In genomic region chr17:27793168-27793905, GRCh38 we compare ENCODE assay signal across 1 cellular context.
TF ChIP-seq lines count a peak whose summit lies in the region.

No MANE protein-coding gene starts in this region.

TF ChIP-seq in HEK293, 187 proteins besides CTCF, POLR2A, EP300 and RAD21 (continued from another document and continues in another):
- TF ChIP-seq, protein P1, sequence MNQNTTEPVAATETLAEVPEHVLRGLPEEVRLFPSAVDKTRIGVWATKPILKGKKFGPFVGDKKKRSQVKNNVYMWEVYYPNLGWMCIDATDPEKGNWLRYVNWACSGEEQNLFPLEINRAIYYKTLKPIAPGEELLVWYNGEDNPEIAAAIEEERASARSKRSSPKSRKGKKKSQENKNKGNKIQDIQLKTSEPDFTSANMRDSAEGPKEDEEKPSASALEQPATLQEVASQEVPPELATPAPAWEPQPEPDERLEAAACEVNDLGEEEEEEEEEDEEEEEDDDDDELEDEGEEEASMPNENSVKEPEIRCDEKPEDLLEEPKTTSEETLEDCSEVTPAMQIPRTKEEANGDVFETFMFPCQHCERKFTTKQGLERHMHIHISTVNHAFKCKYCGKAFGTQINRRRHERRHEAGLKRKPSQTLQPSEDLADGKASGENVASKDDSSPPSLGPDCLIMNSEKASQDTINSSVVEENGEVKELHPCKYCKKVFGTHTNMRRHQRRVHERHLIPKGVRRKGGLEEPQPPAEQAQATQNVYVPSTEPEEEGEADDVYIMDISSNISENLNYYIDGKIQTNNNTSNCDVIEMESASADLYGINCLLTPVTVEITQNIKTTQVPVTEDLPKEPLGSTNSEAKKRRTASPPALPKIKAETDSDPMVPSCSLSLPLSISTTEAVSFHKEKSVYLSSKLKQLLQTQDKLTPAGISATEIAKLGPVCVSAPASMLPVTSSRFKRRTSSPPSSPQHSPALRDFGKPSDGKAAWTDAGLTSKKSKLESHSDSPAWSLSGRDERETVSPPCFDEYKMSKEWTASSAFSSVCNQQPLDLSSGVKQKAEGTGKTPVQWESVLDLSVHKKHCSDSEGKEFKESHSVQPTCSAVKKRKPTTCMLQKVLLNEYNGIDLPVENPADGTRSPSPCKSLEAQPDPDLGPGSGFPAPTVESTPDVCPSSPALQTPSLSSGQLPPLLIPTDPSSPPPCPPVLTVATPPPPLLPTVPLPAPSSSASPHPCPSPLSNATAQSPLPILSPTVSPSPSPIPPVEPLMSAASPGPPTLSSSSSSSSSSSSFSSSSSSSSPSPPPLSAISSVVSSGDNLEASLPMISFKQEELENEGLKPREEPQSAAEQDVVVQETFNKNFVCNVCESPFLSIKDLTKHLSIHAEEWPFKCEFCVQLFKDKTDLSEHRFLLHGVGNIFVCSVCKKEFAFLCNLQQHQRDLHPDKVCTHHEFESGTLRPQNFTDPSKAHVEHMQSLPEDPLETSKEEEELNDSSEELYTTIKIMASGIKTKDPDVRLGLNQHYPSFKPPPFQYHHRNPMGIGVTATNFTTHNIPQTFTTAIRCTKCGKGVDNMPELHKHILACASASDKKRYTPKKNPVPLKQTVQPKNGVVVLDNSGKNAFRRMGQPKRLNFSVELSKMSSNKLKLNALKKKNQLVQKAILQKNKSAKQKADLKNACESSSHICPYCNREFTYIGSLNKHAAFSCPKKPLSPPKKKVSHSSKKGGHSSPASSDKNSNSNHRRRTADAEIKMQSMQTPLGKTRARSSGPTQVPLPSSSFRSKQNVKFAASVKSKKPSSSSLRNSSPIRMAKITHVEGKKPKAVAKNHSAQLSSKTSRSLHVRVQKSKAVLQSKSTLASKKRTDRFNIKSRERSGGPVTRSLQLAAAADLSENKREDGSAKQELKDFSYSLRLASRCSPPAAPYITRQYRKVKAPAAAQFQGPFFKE (tag by site-specific recombination; IDR thresholded peaks at IDR 0.05; ENCODE audit: borderline replicate concordance): no peak
- TF ChIP-seq ZNF366 (tag by site-specific recombination; conservative IDR thresholded peaks at IDR 0.05): no peak
- no peak for TF ChIP-seq ZNF221 (tag by site-specific recombination; IDR thresholded peaks at IDR 0.05; ENCODE audit: borderline replicate concordance)
- no peak for TF ChIP-seq ZNF488 (tag by site-specific recombination; IDR thresholded peaks at IDR 0.05)
- no peak for TF ChIP-seq ZNF362 (tag by site-specific recombination; IDR thresholded peaks at IDR 0.05)
- TF ChIP-seq HIC1 (tag by site-specific recombination; IDR thresholded peaks at IDR 0.05): 0 out of 2 replicates have a peak, but pooled peaks have one; percentile 66
- TF ChIP-seq ZNF843 (tag by site-specific recombination; IDR thresholded peaks at IDR 0.05): no peak
- TF ChIP-seq ZNF292 (tag by site-specific recombination; IDR thresholded peaks at IDR 0.05; ENCODE audit: borderline replicate concordance, low read depth): no peak
- TF ChIP-seq ZSCAN16 (tag by site-specific recombination; IDR thresholded peaks at IDR 0.05): no peak
- TF ChIP-seq ZNF560 (tag by site-specific recombination; IDR thresholded peaks at IDR 0.05; ENCODE audit: borderline replicate concordance): no peak
- no peak for TF ChIP-seq ZNF23 (tag by site-specific recombination; IDR thresholded peaks at IDR 0.05; ENCODE audit: borderline replicate concordance)
- no peak for TF ChIP-seq ZNF510 (tag by site-specific recombination; IDR thresholded peaks at IDR 0.05; ENCODE audit: insufficient replicate concordance)
- TF ChIP-seq ZNF624 (tag by site-specific recombination; IDR thresholded peaks at IDR 0.05): no peak
- no peak for TF ChIP-seq ZNF521 (tag by site-specific recombination; IDR thresholded peaks at IDR 0.05)
- no peak for TF ChIP-seq ZXDB (tag by site-specific recombination; IDR thresholded peaks at IDR 0.05)
- TF ChIP-seq ZNF423 (tag by site-specific recombination; IDR thresholded peaks at IDR 0.05): peak; percentile 90; the same call in 1 of the 2 replicates
- TF ChIP-seq ZFP3 (tag by site-specific recombination; IDR thresholded peaks at IDR 0.05; ENCODE audit: low read depth): no peak
- no peak for TF ChIP-seq ZNF114 (tag by site-specific recombination; IDR thresholded peaks at IDR 0.05)
- TF ChIP-seq, protein P2, sequence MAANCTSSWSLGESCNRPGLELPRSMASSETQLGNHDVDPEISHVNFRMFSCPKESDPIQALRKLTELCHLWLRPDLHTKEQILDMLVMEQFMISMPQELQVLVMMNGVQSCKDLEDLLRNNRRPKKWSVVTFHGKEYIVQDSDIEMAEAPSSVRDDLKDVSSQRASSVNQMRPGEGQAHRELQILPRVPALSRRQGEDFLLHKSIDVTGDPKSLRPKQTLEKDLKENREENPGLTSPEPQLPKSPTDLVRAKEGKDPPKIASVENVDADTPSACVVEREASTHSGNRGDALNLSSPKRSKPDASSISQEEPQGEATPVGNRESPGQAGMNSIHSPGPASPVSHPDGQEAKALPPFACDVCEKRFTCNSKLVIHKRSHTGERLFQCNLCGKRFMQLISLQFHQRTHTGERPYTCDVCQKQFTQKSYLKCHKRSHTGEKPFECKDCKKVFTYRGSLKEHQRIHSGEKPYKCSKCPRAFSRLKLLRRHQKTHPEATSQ (tag by site-specific recombination; IDR thresholded peaks at IDR 0.05): no peak
- TF ChIP-seq ZNF785 (tag by site-specific recombination; IDR thresholded peaks at IDR 0.05): no peak
- no peak for TF ChIP-seq SCRT1 (tag by site-specific recombination; IDR thresholded peaks at IDR 0.05; ENCODE audit: borderline replicate concordance)
- no peak for TF ChIP-seq ZNF610 (tag by site-specific recombination; IDR thresholded peaks at IDR 0.05; ENCODE audit: borderline replicate concordance)
- no peak for TF ChIP-seq ZBTB7A (tag by site-specific recombination; IDR thresholded peaks at IDR 0.05; ENCODE audit: low read depth)
- no peak for TF ChIP-seq ZNF19 (tag by site-specific recombination; IDR thresholded peaks at IDR 0.05; ENCODE audit: low read depth)
- TF ChIP-seq ZNF660 (tag by site-specific recombination; IDR thresholded peaks at IDR 0.05): peak; percentile 58
- TF ChIP-seq, protein P3, sequence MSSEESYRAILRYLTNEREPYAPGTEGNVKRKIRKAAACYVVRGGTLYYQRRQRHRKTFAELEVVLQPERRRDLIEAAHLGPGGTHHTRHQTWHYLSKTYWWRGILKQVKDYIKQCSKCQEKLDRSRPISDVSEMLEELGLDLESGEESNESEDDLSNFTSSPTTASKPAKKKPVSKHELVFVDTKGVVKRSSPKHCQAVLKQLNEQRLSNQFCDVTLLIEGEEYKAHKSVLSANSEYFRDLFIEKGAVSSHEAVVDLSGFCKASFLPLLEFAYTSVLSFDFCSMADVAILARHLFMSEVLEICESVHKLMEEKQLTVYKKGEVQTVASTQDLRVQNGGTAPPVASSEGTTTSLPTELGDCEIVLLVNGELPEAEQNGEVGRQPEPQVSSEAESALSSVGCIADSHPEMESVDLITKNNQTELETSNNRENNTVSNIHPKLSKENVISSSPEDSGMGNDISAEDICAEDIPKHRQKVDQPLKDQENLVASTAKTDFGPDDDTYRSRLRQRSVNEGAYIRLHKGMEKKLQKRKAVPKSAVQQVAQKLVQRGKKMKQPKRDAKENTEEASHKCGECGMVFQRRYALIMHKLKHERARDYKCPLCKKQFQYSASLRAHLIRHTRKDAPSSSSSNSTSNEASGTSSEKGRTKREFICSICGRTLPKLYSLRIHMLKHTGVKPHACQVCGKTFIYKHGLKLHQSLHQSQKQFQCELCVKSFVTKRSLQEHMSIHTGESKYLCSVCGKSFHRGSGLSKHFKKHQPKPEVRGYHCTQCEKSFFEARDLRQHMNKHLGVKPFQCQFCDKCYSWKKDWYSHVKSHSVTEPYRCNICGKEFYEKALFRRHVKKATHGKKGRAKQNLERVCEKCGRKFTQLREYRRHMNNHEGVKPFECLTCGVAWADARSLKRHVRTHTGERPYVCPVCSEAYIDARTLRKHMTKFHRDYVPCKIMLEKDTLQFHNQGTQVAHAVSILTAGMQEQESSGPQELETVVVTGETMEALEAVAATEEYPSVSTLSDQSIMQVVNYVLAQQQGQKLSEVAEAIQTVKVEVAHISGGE (tag by site-specific recombination; conservative IDR thresholded peaks at IDR 0.05; ENCODE audit: low read depth): 0 out of 2 replicates have a peak, but pooled peaks have one; percentile 53
- TF ChIP-seq SP2 (tag by site-specific recombination; IDR thresholded peaks at IDR 0.05): no peak; the same call in 1 of the 2 replicates
- TF ChIP-seq SP7 (tag by site-specific recombination; IDR thresholded peaks at IDR 0.05): no peak
- TF ChIP-seq ZNF175 (tag by site-specific recombination; IDR thresholded peaks at IDR 0.05): no peak
- TF ChIP-seq, protein P4, sequence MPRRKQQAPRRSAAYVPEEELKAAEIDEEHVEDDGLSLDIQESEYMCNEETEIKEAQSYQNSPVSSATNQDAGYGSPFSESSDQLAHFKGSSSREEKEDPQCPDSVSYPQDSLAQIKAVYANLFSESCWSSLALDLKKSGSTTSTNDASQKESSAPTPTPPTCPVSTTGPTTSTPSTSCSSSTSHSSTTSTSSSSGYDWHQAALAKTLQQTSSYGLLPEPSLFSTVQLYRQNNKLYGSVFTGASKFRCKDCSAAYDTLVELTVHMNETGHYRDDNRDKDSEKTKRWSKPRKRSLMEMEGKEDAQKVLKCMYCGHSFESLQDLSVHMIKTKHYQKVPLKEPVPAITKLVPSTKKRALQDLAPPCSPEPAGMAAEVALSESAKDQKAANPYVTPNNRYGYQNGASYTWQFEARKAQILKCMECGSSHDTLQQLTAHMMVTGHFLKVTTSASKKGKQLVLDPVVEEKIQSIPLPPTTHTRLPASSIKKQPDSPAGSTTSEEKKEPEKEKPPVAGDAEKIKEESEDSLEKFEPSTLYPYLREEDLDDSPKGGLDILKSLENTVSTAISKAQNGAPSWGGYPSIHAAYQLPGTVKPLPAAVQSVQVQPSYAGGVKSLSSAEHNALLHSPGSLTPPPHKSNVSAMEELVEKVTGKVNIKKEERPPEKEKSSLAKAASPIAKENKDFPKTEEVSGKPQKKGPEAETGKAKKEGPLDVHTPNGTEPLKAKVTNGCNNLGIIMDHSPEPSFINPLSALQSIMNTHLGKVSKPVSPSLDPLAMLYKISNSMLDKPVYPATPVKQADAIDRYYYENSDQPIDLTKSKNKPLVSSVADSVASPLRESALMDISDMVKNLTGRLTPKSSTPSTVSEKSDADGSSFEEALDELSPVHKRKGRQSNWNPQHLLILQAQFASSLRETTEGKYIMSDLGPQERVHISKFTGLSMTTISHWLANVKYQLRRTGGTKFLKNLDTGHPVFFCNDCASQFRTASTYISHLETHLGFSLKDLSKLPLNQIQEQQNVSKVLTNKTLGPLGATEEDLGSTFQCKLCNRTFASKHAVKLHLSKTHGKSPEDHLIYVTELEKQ (tag by site-specific recombination; IDR thresholded peaks at IDR 0.05; ENCODE audit: borderline replicate concordance): no peak
- no peak for TF ChIP-seq ZNF2 (tag by site-specific recombination; IDR thresholded peaks at IDR 0.05)
- TF ChIP-seq, protein P5, sequence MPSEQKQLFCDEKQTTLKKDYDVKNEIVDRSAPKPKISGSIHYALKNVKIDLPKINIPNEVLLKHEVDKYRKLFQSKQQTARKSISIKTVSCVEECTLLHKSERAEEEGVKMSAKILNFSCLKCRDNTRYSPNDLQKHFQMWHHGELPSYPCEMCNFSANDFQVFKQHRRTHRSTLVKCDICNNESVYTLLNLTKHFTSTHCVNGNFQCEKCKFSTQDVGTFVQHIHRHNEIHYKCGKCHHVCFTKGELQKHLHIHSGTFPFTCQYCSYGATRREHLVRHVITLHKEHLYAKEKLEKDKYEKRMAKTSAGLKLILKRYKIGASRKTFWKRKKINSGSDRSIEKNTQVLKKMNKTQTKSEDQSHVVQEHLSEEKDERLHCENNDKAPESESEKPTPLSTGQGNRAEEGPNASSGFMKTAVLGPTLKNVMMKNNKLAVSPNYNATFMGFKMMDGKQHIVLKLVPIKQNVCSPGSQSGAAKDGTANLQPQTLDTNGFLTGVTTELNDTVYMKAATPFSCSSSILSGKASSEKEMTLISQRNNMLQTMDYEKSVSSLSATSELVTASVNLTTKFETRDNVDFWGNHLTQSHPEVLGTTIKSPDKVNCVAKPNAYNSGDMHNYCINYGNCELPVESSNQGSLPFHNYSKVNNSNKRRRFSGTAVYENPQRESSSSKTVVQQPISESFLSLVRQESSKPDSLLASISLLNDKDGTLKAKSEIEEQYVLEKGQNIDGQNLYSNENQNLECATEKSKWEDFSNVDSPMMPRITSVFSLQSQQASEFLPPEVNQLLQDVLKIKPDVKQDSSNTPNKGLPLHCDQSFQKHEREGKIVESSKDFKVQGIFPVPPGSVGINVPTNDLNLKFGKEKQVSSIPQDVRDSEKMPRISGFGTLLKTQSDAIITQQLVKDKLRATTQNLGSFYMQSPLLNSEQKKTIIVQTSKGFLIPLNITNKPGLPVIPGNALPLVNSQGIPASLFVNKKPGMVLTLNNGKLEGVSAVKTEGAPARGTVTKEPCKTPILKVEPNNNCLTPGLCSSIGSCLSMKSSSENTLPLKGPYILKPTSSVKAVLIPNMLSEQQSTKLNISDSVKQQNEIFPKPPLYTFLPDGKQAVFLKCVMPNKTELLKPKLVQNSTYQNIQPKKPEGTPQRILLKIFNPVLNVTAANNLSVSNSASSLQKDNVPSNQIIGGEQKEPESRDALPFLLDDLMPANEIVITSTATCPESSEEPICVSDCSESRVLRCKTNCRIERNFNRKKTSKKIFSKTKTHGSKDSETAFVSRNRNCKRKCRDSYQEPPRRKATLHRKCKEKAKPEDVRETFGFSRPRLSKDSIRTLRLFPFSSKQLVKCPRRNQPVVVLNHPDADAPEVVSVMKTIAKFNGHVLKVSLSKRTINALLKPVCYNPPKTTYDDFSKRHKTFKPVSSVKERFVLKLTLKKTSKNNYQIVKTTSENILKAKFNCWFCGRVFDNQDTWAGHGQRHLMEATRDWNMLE (tag by site-specific recombination; conservative IDR thresholded peaks at IDR 0.05; ENCODE audit: low read depth): no peak
